In the genomic region with DNA sequence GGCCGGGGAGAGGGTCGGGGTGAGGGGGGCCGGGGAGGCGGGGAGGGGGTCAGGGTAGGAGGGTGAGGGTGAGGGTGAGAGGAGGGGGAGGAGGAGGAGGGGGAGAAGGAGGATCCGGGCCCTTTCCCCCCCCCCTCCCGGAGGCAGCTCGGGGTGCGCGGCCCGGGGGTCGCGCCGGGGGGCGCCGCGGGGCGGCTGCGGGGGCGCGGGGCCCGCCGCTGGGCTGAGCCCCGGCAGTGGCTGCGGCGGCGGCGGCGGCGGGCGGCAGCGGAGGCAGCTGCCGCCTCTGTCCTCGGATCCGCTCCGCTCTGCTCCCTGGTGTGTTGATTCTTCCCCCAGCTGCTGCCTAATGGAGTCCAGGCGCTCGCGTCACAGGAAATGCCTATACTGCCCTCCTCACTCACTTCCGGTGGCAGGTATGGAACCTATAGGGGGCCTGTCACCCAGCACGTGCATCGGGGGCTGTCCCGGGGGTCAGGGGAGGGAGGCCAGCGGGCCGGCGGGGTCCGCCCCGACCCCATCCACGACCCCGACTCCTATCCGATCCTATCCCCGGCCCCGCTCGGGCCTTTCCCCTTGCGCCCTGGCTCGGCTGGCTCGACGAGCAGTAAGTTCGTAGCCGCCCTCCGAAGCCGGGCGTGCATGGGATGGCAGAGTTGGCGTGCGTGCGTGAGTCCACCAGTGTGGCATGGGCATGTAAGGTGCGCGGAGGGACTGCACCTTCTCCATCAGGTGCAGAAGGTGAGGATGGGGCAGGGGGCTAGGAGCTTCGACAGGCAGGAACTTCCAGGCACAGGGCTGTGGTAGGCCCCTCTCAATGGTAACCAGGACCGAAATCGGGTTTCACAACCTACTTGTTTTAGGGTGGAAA, we compare ENCODE assay signal across 8 cellular contexts. TPM values are rescaled to one million over a fixed set of nuclear protein-coding genes. Genes with fewer than 3 reads are reported as not detected.
DNase-seq lines count a peak whose midpoint lies in the region; ATAC-seq, FAIRE-seq and TF ChIP-seq lines count a peak whose summit lies in the region.

A gene (minus strand): TSS at position 351 of the 871 bp plus-strand sequence.

- no peaks in the 10 kb centered on the region for H3K27me3 ChIP-seq in foreskin keratinocyte
- no peaks in the 10 kb centered on the region for H3K27me3 ChIP-seq in stomach smooth muscle (ENCODE audit: control insufficient read depth in 1 of 2, insufficient read depth in 2 of 2, low read length in 2 of 2)

- peaks cover 4% of the 10 kb centered on the region for H3K36me3 Mint-ChIP-seq in neural crest cell (ENCODE audit: low read depth)

- H3K4me3 Mint-ChIP-seq in neural crest cell, result peak within 1 kb of the TSS; percentile 95

- peak; percentile 81 for ATAC-seq in foreskin keratinocyte

- H3K27ac Mint-ChIP-seq in neural crest cell (ENCODE audit: unreplicated experiment), result peak within 1 kb of the TSS; percentile 72

- peaks cover 43% of the 10 kb centered on the region for H3K4me1 Mint-ChIP-seq in neural crest cell

- no peaks in the 10 kb centered on the region for H3K9me3 ChIP-seq in stomach smooth muscle (ENCODE audit: control insufficient read depth in 2 of 2, low read length in 2 of 2)

- no peaks in the 10 kb centered on the region for H3K9me3 Mint-ChIP-seq in neural crest cell

- H3K4me1 ChIP-seq in foreskin keratinocyte (peaks cover 26% of the 10 kb centered on the region), stomach smooth muscle (ENCODE audit: control insufficient read depth, insufficient read depth, low read length) (peaks cover 20% of the 10 kb centered on the region)

- peak within 1 kb of the TSS; percentile 95 to 96 for H3K4me3 ChIP-seq in stomach smooth muscle (ENCODE audit: low read length in 2 of 2)

- FAIRE-seq in H54 (lab: Jason Lieb, UNC), result no peak

- DNase-seq in GDM1 (lab: John Stamatoyannopoulos, UW) (peak; percentile 70), H54 (ENCODE audit: insufficient read length, low spot score) (peak; percentile 77), LoVo (ENCODE audit: low spot score) (peak; percentile 84), SIG-M5 treated with dmso at 0.1 percent for 504 hours (lab: John Stamatoyannopoulos, UW; ENCODE audit: unreplicated experiment) (peak; percentile 95), activated gamma-delta T cell (lab: John Stamatoyannopoulos, UW) (peak; percentile 47), foreskin keratinocyte (peak; percentile 50 to 74), neural crest cell (ENCODE audit: low read depth, low spot score) (peak; percentile 65)

- peaks cover 0 to 3% of the 10 kb centered on the region in 2 donors for H3K36me3 ChIP-seq in stomach smooth muscle (ENCODE audit: control insufficient read depth in 2 of 2, insufficient read depth in 2 of 2, low read length in 2 of 2)

- peak; percentile 40 for TF ChIP-seq CTCF in foreskin keratinocyte (conservative IDR thresholded peaks at IDR 0.05)
- peak; percentile 38 for TF ChIP-seq CTCF in neural crest cell (conservative IDR thresholded peaks at IDR 0.05)

- peak within 1 kb of the TSS; percentile 83 for H3K27ac ChIP-seq in foreskin keratinocyte
- H3K27ac ChIP-seq in stomach smooth muscle (ENCODE audit: low read length), result peak within 1 kb of the TSS; percentile 97

- H3K9ac ChIP-seq in stomach smooth muscle (ENCODE audit: low read length in 2 of 2), result peak within 1 kb of the TSS; percentile 93 to 98

- no peaks in the 10 kb centered on the region for H3K27me3 Mint-ChIP-seq in neural crest cell (ENCODE audit: low read depth)

- peak; percentile 85 for TF ChIP-seq POLR2A in H54 (IDR thresholded peaks at IDR 0.05; ENCODE audit: low read depth, low read length)

RNA-seq across cellular contexts. Expression of the gene that starts here (rescaled TPM):
- total RNA-seq in foreskin keratinocyte, result 42.0 and 43.9 TPM in 2 replicates
- polyA plus RNA-seq in foreskin keratinocyte, result 18.1 and 20.4 TPM in 2 replicates
- 65.5 and 67.9 TPM in 2 replicates for total RNA-seq in neural crest cell

Comparison
In these comparisons a context has a peak if more than half of its experiments do, and no peak if none do; other contexts are left out.
1. Peak in every context shown above with its lines: DNase-seq, ATAC-seq, H3K4me3 ChIP-seq and H3K27ac ChIP-seq.